ENCODE assay signal across 18 cellular contexts in genomic region chr3:4716231-4716630, GRCh38.
A peak's percentile ranks its signal among the peaks of the same experiment; 100 is the strongest.
DNase-seq lines count a peak whose midpoint lies in the region; ATAC-seq and TF ChIP-seq lines count a peak whose summit lies in the region.
"Had no signal": no experiment of that assay in that cellular context is flagged by ENCODE, and none has a peak within 500 bp of the region (broad histone marks: within the 10 kb centered on the region; RNA-seq: fewer than 3 reads in every experiment).

No MANE protein-coding gene starts in this region.

- no peaks in the 10 kb centered on the region for H3K9me3 Mint-ChIP-seq in osteocyte (ENCODE audit: unreplicated experiment)
- H3K9me3 Mint-ChIP-seq: CD4-positive, alpha-beta T cell had no signal

- TF ChIP-seq POLR2A in heart left ventricle (IDR thresholded peaks at IDR 0.05) = no peak
- TF ChIP-seq POLR2A in tibial nerve (IDR thresholded peaks at IDR 0.05) = no peak
- TF ChIP-seq POLR2A in right lobe of liver (IDR thresholded peaks at IDR 0.05) = no peak

- H3K27me3 Mint-ChIP-seq in osteocyte (ENCODE audit: unreplicated experiment) = no peaks in the 10 kb centered on the region
- H3K27me3 Mint-ChIP-seq: CD4-positive, alpha-beta T cell had no signal

- H3K4me3 ChIP-seq in heart left ventricle (no peak overlapping the region), right cardiac atrium (ENCODE audit: low read length) (no peak overlapping the region), brain microvascular endothelial cell (ENCODE audit: low read depth, low read length) (no peak overlapping the region), tibial nerve (no peak overlapping the region), right lobe of liver (no peak overlapping the region)

- H3K4me1 Mint-ChIP-seq in osteocyte (ENCODE audit: unreplicated experiment) = peaks cover 50% of the 10 kb centered on the region

- ATAC-seq in heart left ventricle (no peak), right cardiac atrium (no peak), right lobe of liver (no peak)

- H3K9me3 ChIP-seq in heart left ventricle (no peaks in the 10 kb centered on the region), right cardiac atrium (ENCODE audit: control insufficient read depth, low read length) (no peaks in the 10 kb centered on the region), tibial nerve (no peaks in the 10 kb centered on the region), right lobe of liver (peaks cover 0 to 1% (median 0%) of the 10 kb centered on the region in 4 donors)

- no peak overlapping the region for H3K4me3 Mint-ChIP-seq in osteocyte (ENCODE audit: unreplicated experiment)
- H3K4me3 Mint-ChIP-seq: CD4-positive, alpha-beta T cell had no signal

- TF ChIP-seq CTCF in heart left ventricle (IDR thresholded peaks at IDR 0.05) (no peak), brain microvascular endothelial cell (IDR thresholded peaks at IDR 0.05; ENCODE audit: low read depth, low read length, missing control alignments) (no peak), osteocyte (IDR thresholded peaks at IDR 0.05) (no peak), tibial nerve (IDR thresholded peaks at IDR 0.05) (no peak), right lobe of liver (IDR thresholded peaks at IDR 0.05) (no peak)

- H3K36me3 Mint-ChIP-seq in osteocyte (ENCODE audit: unreplicated experiment) = peaks cover 1% of the 10 kb centered on the region

- no peaks in the 10 kb centered on the region for H3K27me3 ChIP-seq in heart left ventricle
- H3K27me3 ChIP-seq in right cardiac atrium (ENCODE audit: control insufficient read depth, insufficient read depth) = no peaks in the 10 kb centered on the region
- H3K27me3 ChIP-seq in brain microvascular endothelial cell (replicated peaks) = no peaks in the 10 kb centered on the region
- H3K27me3 ChIP-seq in tibial nerve = no peaks in the 10 kb centered on the region
- no peaks in the 10 kb centered on the region for H3K27me3 ChIP-seq in right lobe of liver

- intact Hi-C loops in heart left ventricle (cut with DNase I) (loop anchor here in 2 of 10 donors (5.0 to 10.0 kb wide), 3 partner anchors 159 to 469 kb away; partner anchors contain the start of gene EDEM1 (in 1 of the 2)), right cardiac atrium (cut with DNase I) (loop anchor here in 2 of 4 donors (5.0 to 10.0 kb wide), 2 partner anchors 309 to 311 kb away; no protein-coding TSS in a partner anchor), right lobe of liver (cut with DNase I) (no loop called here)

- in situ Hi-C loops in brain microvascular endothelial cell (cut with HindIII; ENCODE audit: low pct_ligation_motif_present, low sequenced_read_pairs) = loop anchor here (10.0 kb wide), 1 partner anchor 269 kb away; no protein-coding TSS in a partner anchor

- peak overlapping the region; percentile 96 for H3K27ac Mint-ChIP-seq in osteocyte (ENCODE audit: unreplicated experiment)
- H3K27ac Mint-ChIP-seq: CD4-positive, alpha-beta T cell had no signal

- no peak for DNase-seq in heart left ventricle
- no peak for DNase-seq in right cardiac atrium
- no peak for DNase-seq in brain microvascular endothelial cell
- DNase-seq in osteocyte (ENCODE audit: extremely low spot score, unreplicated experiment) = no peak
- DNase-seq in tibial nerve (ENCODE audit: low spot score in 2 of 2) = no peak
- DNase-seq in NCI-H510A treated with DMSO at 0.1 percent for 48 hours (lab: John Stamatoyannopoulos, UW) = no peak
- no peak for DNase-seq in hypothalamus (lab: John Stamatoyannopoulos, UW)
- no peak for DNase-seq in right lobe of liver
- DNase-seq: CD4-positive, alpha-beta T cell; DMS53; KG1; MV-4-11; NCI-H187; NCI-H2107; NCI-H2227 treated with DMSO at 0.1 percent for 48 hours; NCI-H524; OCI-M1; SHP77 treated with DMSO at 0.1 percent for 48 hours had no signal

- no peak for TF ChIP-seq EP300 in tibial nerve (IDR thresholded peaks at IDR 0.05)

- 77 to 81% (median 80%) methylated on average over 1 of the region's 1 CpG for WGBS in heart left ventricle, 4 donors
- WGBS in right cardiac atrium = 75% methylated on average over 1 of the region's 1 CpG
- 57 to 68% methylated on average over 1 of the region's 1 CpG for WGBS in tibial nerve, 2 donors
- 100% methylated on average over 1 of the region's 1 CpG for WGBS in right lobe of liver (ENCODE audit: insufficient coverage, low coverage, low lambda C conversion rate, missing lambda C conversion rate)

- H3K27ac ChIP-seq in heart left ventricle (peak overlapping the region in 8 of 12 donors; percentile 21 to 70 (median 62)), right cardiac atrium (ENCODE audit: low read length) (no peak overlapping the region), brain microvascular endothelial cell (peak overlapping the region; percentile 56), tibial nerve (peak overlapping the region in 3 of 4 donors; percentile 44 to 83 (median 76)), right lobe of liver (no peak overlapping the region)

- H3K36me3 ChIP-seq in heart left ventricle (peaks cover 0 to 42% (median 34%) of the 10 kb centered on the region in 9 donors), brain microvascular endothelial cell (replicated peaks) (no peaks in the 10 kb centered on the region), tibial nerve (no peaks in the 10 kb centered on the region), right lobe of liver (no peaks in the 10 kb centered on the region)

- peaks cover 0 to 52% (median 32%) of the 10 kb centered on the region in 12 donors for H3K4me1 ChIP-seq in heart left ventricle
- no peaks in the 10 kb centered on the region for H3K4me1 ChIP-seq in right cardiac atrium (ENCODE audit: control insufficient read depth, insufficient read depth, low read length)
- H3K4me1 ChIP-seq in tibial nerve = peaks cover 0 to 60% (median 6%) of the 10 kb centered on the region in 4 donors
- H3K4me1 ChIP-seq in right lobe of liver = peaks cover 0 to 34% (median 4%) of the 10 kb centered on the region in 4 donors

Comparison
In these comparisons a context has a peak if more than half of its experiments do, and no peak if none do; other contexts are left out.
1. H3K27ac ChIP-seq: peak in heart left ventricle (8 of 12), brain microvascular endothelial cell (single experiment) and tibial nerve (3 of 4); none in right cardiac atrium (single experiment) and right lobe of liver (0 of 3).